ENCODE assay signal across 1 cellular context in the genomic region with DNA sequence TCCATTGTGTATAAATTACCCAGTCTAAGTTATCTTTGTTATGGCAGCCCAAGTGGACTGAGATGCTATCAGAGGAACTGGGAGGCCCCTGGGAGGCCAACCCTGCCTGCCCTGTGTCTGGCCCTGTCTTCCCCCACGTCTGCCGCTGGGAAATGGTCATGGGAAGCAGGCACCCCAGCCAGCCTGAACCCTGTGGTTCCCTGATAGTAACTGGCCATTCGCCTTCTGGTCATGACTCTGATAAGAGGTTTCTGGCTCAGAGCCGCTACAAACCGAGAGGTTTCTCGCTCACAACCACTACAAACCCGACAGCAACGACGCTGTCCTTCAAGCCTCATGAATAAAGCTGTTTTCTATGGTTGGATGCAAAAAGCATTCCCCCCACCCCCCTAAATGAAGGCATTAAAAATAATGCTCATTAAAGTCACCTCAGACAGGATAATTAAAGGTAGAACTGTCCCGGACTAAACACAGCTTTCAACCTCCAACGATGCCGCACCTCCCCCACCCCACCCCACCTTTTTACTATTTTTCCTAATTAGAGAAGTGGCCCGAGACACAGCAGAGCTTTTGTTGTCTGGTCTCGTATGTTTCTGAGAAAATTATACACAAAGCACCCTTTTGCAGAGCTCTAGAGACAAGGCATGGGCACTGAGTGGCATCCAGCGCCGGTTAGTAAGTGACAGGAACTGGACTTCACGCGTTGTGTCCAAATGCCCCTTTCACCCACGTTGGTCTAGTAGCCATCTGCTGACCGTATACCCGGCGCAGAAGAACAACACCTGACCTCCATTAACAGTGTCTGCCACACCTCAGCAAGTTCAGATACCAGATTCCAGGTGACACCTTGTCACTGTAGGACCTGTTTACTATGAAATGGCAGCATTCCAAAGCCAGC.
TF ChIP-seq lines count a peak whose summit lies in the region.

No MANE protein-coding gene starts in this region.

TF ChIP-seq in SK-N-SH treated with all-trans-retinoic acid at 6 μM for 48 hours, 23 proteins besides CTCF, POLR2A, EP300 and RAD21 (continued from another document):
- TF ChIP-seq, protein P1, sequence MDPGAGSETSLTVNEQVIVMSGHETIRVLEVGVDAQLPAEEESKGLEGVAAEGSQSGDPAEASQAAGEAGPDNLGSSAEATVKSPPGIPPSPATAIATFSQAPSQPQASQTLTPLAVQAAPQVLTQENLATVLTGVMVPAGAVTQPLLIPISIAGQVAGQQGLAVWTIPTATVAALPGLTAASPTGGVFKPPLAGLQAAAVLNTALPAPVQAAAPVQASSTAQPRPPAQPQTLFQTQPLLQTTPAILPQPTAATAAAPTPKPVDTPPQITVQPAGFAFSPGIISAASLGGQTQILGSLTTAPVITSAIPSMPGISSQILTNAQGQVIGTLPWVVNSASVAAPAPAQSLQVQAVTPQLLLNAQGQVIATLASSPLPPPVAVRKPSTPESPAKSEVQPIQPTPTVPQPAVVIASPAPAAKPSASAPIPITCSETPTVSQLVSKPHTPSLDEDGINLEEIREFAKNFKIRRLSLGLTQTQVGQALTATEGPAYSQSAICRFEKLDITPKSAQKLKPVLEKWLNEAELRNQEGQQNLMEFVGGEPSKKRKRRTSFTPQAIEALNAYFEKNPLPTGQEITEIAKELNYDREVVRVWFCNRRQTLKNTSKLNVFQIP (CRISPR knock-in tag; IDR thresholded peaks at IDR 0.05; ENCODE audit: borderline replicate concordance, low read depth): no peak
- TF ChIP-seq ZFP3 (CRISPR knock-in tag; IDR thresholded peaks at IDR 0.05): no peak
- TF ChIP-seq TCF4 (CRISPR knock-in tag; IDR thresholded peaks at IDR 0.05; ENCODE audit: borderline replicate concordance): peak; percentile 81; the same call in 1 of the 2 replicates
- no peak for TF ChIP-seq CSDC2 (CRISPR knock-in tag; IDR thresholded peaks at IDR 0.05)
- 0 out of 2 replicates have a peak, but pooled peaks have one; percentile 74 for TF ChIP-seq TSHZ2 (CRISPR knock-in tag; IDR thresholded peaks at IDR 0.05)
